ENCODE assay signal across 9 cellular contexts in genomic region chr17:31509095-31509804, GRCh38.
DNase-seq lines count a peak whose midpoint lies in the region; ATAC-seq and TF ChIP-seq lines count a peak whose summit lies in the region.
"Had no signal": no experiment of that assay in that cellular context is flagged by ENCODE, and none has a peak within 500 bp of the region (broad histone marks: within the 10 kb centered on the region; RNA-seq: fewer than 3 reads in every experiment).

No MANE protein-coding gene starts in this region.

- no peak overlapping the region for H2AFZ ChIP-seq in ACC112 (ENCODE audit: low read length, unreplicated experiment)

- 0 out of 2 replicates have a peak, but pooled peaks have one; percentile 1 for TF ChIP-seq POLR2A in Raji (IDR thresholded peaks at IDR 0.05; ENCODE audit: insufficient read depth, low read depth, low read length)

- ATAC-seq in GM21447 (IDR thresholded peaks at IDR 0.05; ENCODE audit: unreplicated experiment) (peak; percentile 13), right cardiac atrium (peak; percentile 11 to 13)

- H3K4me3 ChIP-seq in ACC112 (ENCODE audit: low read depth, low read length) (peak overlapping the region; percentile 60), right cardiac atrium (ENCODE audit: low read length) (no peak overlapping the region)

- H3K36me3 ChIP-seq in ACC112 (ENCODE audit: insufficient read depth, low read length), result no peaks in the 10 kb centered on the region

- no peaks in the 10 kb centered on the region for H3K27me3 ChIP-seq in ACC112 (ENCODE audit: insufficient read depth, low read length)
- no peaks in the 10 kb centered on the region for H3K27me3 ChIP-seq in right cardiac atrium (ENCODE audit: control insufficient read depth, insufficient read depth)

- intact Hi-C loops in right cardiac atrium (cut with DNase I), result no loop called here

- no peak overlapping the region for H3K27ac ChIP-seq in ACC112 (ENCODE audit: low read depth, low read length)
- H3K27ac ChIP-seq in right cardiac atrium (ENCODE audit: low read length), result peak overlapping the region; percentile 81

- H3K79me2 ChIP-seq in ACC112 (ENCODE audit: control insufficient read depth, insufficient read depth, low read length, unreplicated experiment), result no peaks in the 10 kb centered on the region

- DNase-seq in right cardiac atrium (peak in 2 of 3 donors; percentile 45 to 48), T1000 (lab: John Stamatoyannopoulos, UW) (no peak), glomerular visceral epithelial cell (ENCODE audit: extremely low spot score) (no peak), DMS53 treated with DMSO at 0.1 percent for 48 hours (lab: John Stamatoyannopoulos, UW; ENCODE audit: unreplicated experiment) (no peak), hypothalamus (lab: John Stamatoyannopoulos, UW) (no peak)
- DNase-seq: DMS153 had no signal

- H3K9me3 ChIP-seq in right cardiac atrium (ENCODE audit: control insufficient read depth, low read length), result no peaks in the 10 kb centered on the region

- H3K4me1 ChIP-seq in ACC112 (ENCODE audit: control insufficient read depth, insufficient read depth, low read length, unreplicated experiment) (no peaks in the 10 kb centered on the region), right cardiac atrium (ENCODE audit: control insufficient read depth, insufficient read depth, low read length) (no peaks in the 10 kb centered on the region)

- 71% methylated on average over 13 of the region's 13 CpGs for WGBS in right cardiac atrium

Comparison
In these comparisons a context has a peak if more than half of its experiments do, and no peak if none do; other contexts are left out.
1. DNase-seq: peak in right cardiac atrium (2 of 3); none in T1000 (single experiment), glomerular visceral epithelial cell (single experiment), DMS53 treated with DMSO at 0.1 percent for 48 hours (single experiment) and hypothalamus (0 of 51).